18 cellular contexts compared by ENCODE assay signal in the genomic region with DNA sequence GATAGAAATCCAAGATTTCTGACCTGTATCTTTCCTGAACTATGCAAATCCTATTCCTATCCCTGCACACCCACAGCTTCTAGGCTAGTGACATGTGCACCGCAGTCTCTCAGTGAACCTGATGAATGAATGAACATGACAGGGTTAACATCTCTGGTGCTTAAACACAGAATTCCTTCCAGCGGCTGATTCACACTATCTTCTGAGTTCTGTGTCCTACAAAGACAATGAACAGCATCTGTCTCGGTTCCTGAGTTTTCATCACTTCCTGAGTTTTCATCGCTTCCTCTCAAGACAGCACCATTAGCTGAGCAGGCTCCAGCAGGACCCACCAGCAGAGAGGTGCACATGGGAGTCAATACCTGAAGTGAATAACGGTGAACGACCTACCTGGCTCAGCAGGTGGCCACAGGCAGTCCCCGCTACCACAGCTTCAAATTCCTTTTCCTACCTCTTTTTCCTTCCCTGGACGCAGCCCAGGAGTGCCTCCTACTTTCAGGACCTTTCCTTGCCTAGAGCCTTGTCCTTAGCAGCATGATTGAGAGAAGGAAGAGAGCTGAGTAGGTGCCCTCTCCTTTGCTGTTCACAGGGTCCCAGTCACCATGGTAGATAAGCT.
A peak's percentile ranks its signal among the peaks of the same experiment; 100 is the strongest.
DNase-seq lines count a peak whose midpoint lies in the region; TF ChIP-seq lines count a peak whose summit lies in the region.
"Had no signal": no experiment of that assay in that cellular context is flagged by ENCODE, and none has a peak within 500 bp of the region (broad histone marks: within the 10 kb centered on the region; RNA-seq: fewer than 3 reads in every experiment).

No MANE protein-coding gene starts in this region.

- H3K4me1 Mint-ChIP-seq in neural progenitor cell, result peaks cover 35% of the 10 kb centered on the region
- H3K4me1 Mint-ChIP-seq: activated T-helper 17 cell treated with anti-CD3 and anti-CD28 coated beads, Interleukin-2, amount 50 U/mL, for 72 hours had no signal

- WGBS in testis, 2 donors, result 68 to 69% methylated on average over 8 of the region's 8 CpGs

- no peak overlapping the region for H3K4me3 Mint-ChIP-seq in neural progenitor cell
- H3K4me3 Mint-ChIP-seq: activated CD8-positive, alpha-beta T cell treated with anti-CD3 and anti-CD28 coated beads, Interleukin-2, amount 10 ng/mL, durations not matched to agents 7 days and 5 days; activated T-helper 17 cell treated with anti-CD3 and anti-CD28 coated beads, Interleukin-2, amount 50 U/mL, for 72 hours; naive thymus-derived CD4-positive, alpha-beta T cell had no signal

- H3K36me3 Mint-ChIP-seq in neural progenitor cell, result peaks cover 11% of the 10 kb centered on the region
- H3K36me3 Mint-ChIP-seq: naive thymus-derived CD4-positive, alpha-beta T cell had no signal

- no peak overlapping the region for H3K9ac ChIP-seq in neural progenitor cell

- no peak for TF ChIP-seq POLR2A in testis (IDR thresholded peaks at IDR 0.05)

- H3K9me3 ChIP-seq in neural progenitor cell (ENCODE audit: low read depth) (no peaks in the 10 kb centered on the region), testis (no peaks in the 10 kb centered on the region)
- H3K9me3 ChIP-seq: esophagus muscularis mucosa had no signal

- DNase-seq in ELR (ENCODE audit: low read depth) (peak; percentile 74), RWPE1 (ENCODE audit: low spot score) (no peak), epithelial cell of prostate (ENCODE audit: low read depth, low spot score) (no peak), neural progenitor cell (ENCODE audit: low spot score) (no peak), NCI-H1436 treated with DMSO at 0.1 percent for 48 hours (lab: John Stamatoyannopoulos, UW) (no peak), testis (no peak), HK-2 (ENCODE audit: unreplicated experiment) (no peak)
- no peak for DNase-seq in NK-92 treated with Interleukin-12 subunit alpha and Interleukin-12 subunit beta, amount 100 ng/mL, for 24 hours (lab: John Stamatoyannopoulos, UW)
- DNase-seq: activated CD8-positive, alpha-beta T cell treated with anti-CD3 and anti-CD28 coated beads, Interleukin-2, amount 10 ng/mL, durations not matched to agents 7 days and 5 days; amniotic stem cell; DMS 273 treated with DMSO at 0.1 percent for 48 hours; naive thymus-derived CD4-positive, alpha-beta T cell; NCI-H2081; NCI-H526; PC-3 had no signal

- no peak overlapping the region for H3K27ac Mint-ChIP-seq in neural progenitor cell
- H3K27ac Mint-ChIP-seq: activated CD8-positive, alpha-beta T cell treated with anti-CD3 and anti-CD28 coated beads, Interleukin-2, amount 10 ng/mL, durations not matched to agents 7 days and 5 days; activated T-helper 17 cell treated with anti-CD3 and anti-CD28 coated beads, Interleukin-2, amount 50 U/mL, for 72 hours; naive thymus-derived CD4-positive, alpha-beta T cell had no signal

- H3K27me3 ChIP-seq in neural progenitor cell (no peaks in the 10 kb centered on the region), testis (no peaks in the 10 kb centered on the region)

- intact Hi-C loops in testis (cut with DNase I; ENCODE audit: low total_unique reads), result no loop called here

- H3K9me3 Mint-ChIP-seq in neural progenitor cell, result peaks cover 7% of the 10 kb centered on the region
- H3K9me3 Mint-ChIP-seq: activated T-helper 17 cell treated with anti-CD3 and anti-CD28 coated beads, Interleukin-2, amount 50 U/mL, for 72 hours had no signal

- H3K4me2 ChIP-seq in neural progenitor cell, result no peak overlapping the region

- H4K20me1 ChIP-seq in neural progenitor cell (ENCODE audit: low read depth), result peaks cover 82% of the 10 kb centered on the region

- peaks cover 2% of the 10 kb centered on the region for H3K27me3 Mint-ChIP-seq in neural progenitor cell (ENCODE audit: insufficient read depth, low read depth)

- H3K36me3 ChIP-seq in neural progenitor cell (no peaks in the 10 kb centered on the region), testis (ENCODE audit: low read depth, missing control alignments) (no peaks in the 10 kb centered on the region)
- H3K36me3 ChIP-seq: esophagus muscularis mucosa had no signal

- peaks cover 12% of the 10 kb centered on the region for H3F3A ChIP-seq in neural progenitor cell (ENCODE audit: low read depth)

- CTCF ChIA-PET in RWPE1 (lab: Yijun Ruan, JAX), result interaction anchor here (0.6 to 1.4 kb wide), 2 partner anchors 13 to 34 kb away, joined by 4 read pairs; no protein-coding TSS in a partner anchor

- TF ChIP-seq CTCF in RWPE1 (conservative IDR thresholded peaks at IDR 0.05; ENCODE audit: low read depth) (no peak), neural progenitor cell (IDR thresholded peaks at IDR 0.05) (no peak), testis (IDR thresholded peaks at IDR 0.05) (no peak)

- H3K4me3 ChIP-seq in neural progenitor cell, result no peak overlapping the region
- no peak overlapping the region for H3K4me3 ChIP-seq in testis
- H3K4me3 ChIP-seq: esophagus muscularis mucosa had no signal

- peaks cover 36% of the 10 kb centered on the region for H3K4me1 ChIP-seq in neural progenitor cell
- no peaks in the 10 kb centered on the region for H3K4me1 ChIP-seq in testis

- POLR2A ChIA-PET in RWPE1 (lab: Yijun Ruan, JAX; ENCODE audit: low non-redundant PET), result no interaction called here

- peaks cover 100% of the 10 kb centered on the region for H3K79me2 ChIP-seq in neural progenitor cell (ENCODE audit: low read depth)

- H2AFZ ChIP-seq in neural progenitor cell (replicated peaks), result no peak overlapping the region

- H3K27ac ChIP-seq in RWPE1, result peak overlapping the region; percentile 61
- peak overlapping the region; percentile 100 for H3K27ac ChIP-seq in epithelial cell of prostate
- H3K27ac ChIP-seq in neural progenitor cell, result peak overlapping the region; percentile 24
- no peak overlapping the region for H3K27ac ChIP-seq in testis
- H3K27ac ChIP-seq: esophagus muscularis mucosa, VCaP had no signal

Comparison
In these comparisons a context has a peak if more than half of its experiments do, and no peak if none do; other contexts are left out.
1. H3K27ac ChIP-seq: peak in RWPE1 (single experiment), epithelial cell of prostate (single experiment) and neural progenitor cell (single experiment); none in testis (0 of 2).